21 cellular contexts compared by ENCODE assay signal in the genomic region with DNA sequence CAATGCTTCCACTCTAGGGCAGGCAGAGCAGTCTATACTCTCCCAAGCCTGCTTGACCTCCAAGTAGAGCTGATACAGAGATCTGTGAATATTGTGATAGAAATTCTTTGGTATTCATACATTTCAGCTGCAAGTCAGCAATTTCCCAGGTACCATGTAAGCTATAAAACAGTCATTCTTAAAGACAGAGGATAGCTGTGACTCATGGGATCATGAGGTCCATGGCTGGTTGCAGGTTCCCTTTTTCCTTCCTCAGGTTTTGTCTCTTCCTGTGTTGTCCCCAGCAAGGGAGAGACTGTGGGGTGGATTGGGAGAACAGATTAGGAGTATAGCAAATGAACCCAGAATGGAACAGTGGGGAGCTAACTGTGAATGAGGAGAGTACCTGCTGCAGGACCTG. TPM values are rescaled to one million over a fixed set of nuclear protein-coding genes. Genes with fewer than 3 reads are reported as not detected.
DNase-seq lines count a peak whose midpoint lies in the region; ATAC-seq and TF ChIP-seq lines count a peak whose summit lies in the region.
"Had no signal": no experiment of that assay in that cellular context is flagged by ENCODE, and none has a peak within 500 bp of the region (broad histone marks: within the 10 kb centered on the region; RNA-seq: fewer than 3 reads in every experiment).

No MANE protein-coding gene starts in this region.

- H3K36me3 ChIP-seq in PC-3 (ENCODE audit: low read depth, low read length) (peaks cover 32% of the 10 kb centered on the region), ovary (no peaks in the 10 kb centered on the region), gastroesophageal sphincter (peaks cover 0 to 75% of the 10 kb centered on the region in 2 donors)

- H3K9me3 ChIP-seq in PC-3 (ENCODE audit: low read length) (no peaks in the 10 kb centered on the region), ovary (no peaks in the 10 kb centered on the region), gastroesophageal sphincter (no peaks in the 10 kb centered on the region)
- H3K9me3 ChIP-seq: left lung had no signal

- no peak overlapping the region for H3K9ac ChIP-seq in PC-3 (ENCODE audit: low read length)

- H3K4me3 ChIP-seq in PC-3 (ENCODE audit: low read length) (no peak overlapping the region), epithelial cell of esophagus (ENCODE audit: low read length) (no peak overlapping the region), ovary (no peak overlapping the region), gastroesophageal sphincter (no peak overlapping the region)
- H3K4me3 ChIP-seq: left lung had no signal

- peak overlapping the region; percentile 12 for H3K27ac Mint-ChIP-seq in stimulated activated naive CD8-positive, alpha-beta T cell treated with anti-CD3 and anti-CD28 coated beads, Interleukin-15, Interleukin-2, amounts not matched to agents 100 ng/mL and 50 ng/mL, for 24 hours
- no peak overlapping the region for H3K27ac Mint-ChIP-seq in stimulated activated naive CD8-positive, alpha-beta T cell treated with anti-CD3 and anti-CD28 coated beads, Interleukin-15, amount 100 ng/mL, for 72 hours
- H3K27ac Mint-ChIP-seq: activated CD8-positive, alpha-beta memory T cell treated with anti-CD3 and anti-CD28 coated beads, Interleukin-2, amount 10 ng/mL, durations not matched to agents 7 days and 5 days; CD8-positive, alpha-beta T cell; IgD-negative memory B cell; mesothelial cell of epicardium; nephron had no signal

- H3K4me3 Mint-ChIP-seq in stimulated activated naive CD8-positive, alpha-beta T cell treated with anti-CD3 and anti-CD28 coated beads, Interleukin-15, Interleukin-2, amounts not matched to agents 100 ng/mL and 50 ng/mL, for 24 hours, result no peak overlapping the region
- H3K4me3 Mint-ChIP-seq in stimulated activated naive CD8-positive, alpha-beta T cell treated with anti-CD3 and anti-CD28 coated beads, Interleukin-15, amount 100 ng/mL, for 72 hours, result no peak overlapping the region
- H3K4me3 Mint-ChIP-seq: activated CD8-positive, alpha-beta memory T cell treated with anti-CD3 and anti-CD28 coated beads, Interleukin-2, amount 10 ng/mL, durations not matched to agents 7 days and 5 days; CD8-positive, alpha-beta T cell; IgD-negative memory B cell; mesothelial cell of epicardium; nephron had no signal

- H3K4me1 Mint-ChIP-seq in stimulated activated naive CD8-positive, alpha-beta T cell treated with anti-CD3 and anti-CD28 coated beads, Interleukin-15, Interleukin-2, amounts not matched to agents 100 ng/mL and 50 ng/mL, for 24 hours (ENCODE audit: low read depth), result peaks cover 15% of the 10 kb centered on the region
- H3K4me1 Mint-ChIP-seq in stimulated activated naive CD8-positive, alpha-beta T cell treated with anti-CD3 and anti-CD28 coated beads, Interleukin-15, amount 100 ng/mL, for 72 hours, result peaks cover 38% of the 10 kb centered on the region

- H3K27me3 Mint-ChIP-seq in stimulated activated naive CD8-positive, alpha-beta T cell treated with anti-CD3 and anti-CD28 coated beads, Interleukin-15, Interleukin-2, amounts not matched to agents 100 ng/mL and 50 ng/mL, for 24 hours, result no peaks in the 10 kb centered on the region
- no peaks in the 10 kb centered on the region for H3K27me3 Mint-ChIP-seq in stimulated activated naive CD8-positive, alpha-beta T cell treated with anti-CD3 and anti-CD28 coated beads, Interleukin-15, amount 100 ng/mL, for 72 hours
- H3K27me3 Mint-ChIP-seq: activated CD8-positive, alpha-beta memory T cell treated with anti-CD3 and anti-CD28 coated beads, Interleukin-2, amount 10 ng/mL, durations not matched to agents 7 days and 5 days; IgD-negative memory B cell had no signal

- no peaks in the 10 kb centered on the region for H3F3A ChIP-seq in PC-3 (ENCODE audit: low read length, unreplicated experiment)

- CTCF ChIA-PET in PC-3 (lab: Charles Lee), result no interaction called here

- no peaks in the 10 kb centered on the region for H3K9me2 ChIP-seq in PC-3 (replicated peaks; ENCODE audit: low read length)

- DNase-seq in stimulated activated naive CD8-positive, alpha-beta T cell treated with anti-CD3 and anti-CD28 coated beads, Interleukin-15, amount 100 ng/mL, for 72 hours, result no peak
- DNase-seq in PC-3 (no peak), epithelial cell of esophagus (ENCODE audit: low read depth) (peak; percentile 36), ovary (no peak)
- DNase-seq: activated CD8-positive, alpha-beta memory T cell treated with anti-CD3 and anti-CD28 coated beads, Interleukin-2, amount 10 ng/mL, durations not matched to agents 7 days and 5 days; amniotic stem cell; CD8-positive, alpha-beta T cell; DMS53; H7; head of caudate nucleus; left lung; MM.1S; stimulated activated CD4-positive, alpha-beta T cell treated with anti-CD3 and anti-CD28 coated beads, Interleukin-15, amount 100 ng/mL, for 24 hours had no signal

- peaks cover 48% of the 10 kb centered on the region for H3K36me3 Mint-ChIP-seq in stimulated activated naive CD8-positive, alpha-beta T cell treated with anti-CD3 and anti-CD28 coated beads, Interleukin-15, Interleukin-2, amounts not matched to agents 100 ng/mL and 50 ng/mL, for 24 hours (ENCODE audit: low read depth)

- TF ChIP-seq EP300 in ovary (IDR thresholded peaks at IDR 0.05), result no peak
- TF ChIP-seq EP300 in gastroesophageal sphincter (IDR thresholded peaks at IDR 0.05), result no peak

- TF ChIP-seq CTCF in PC-3 (conservative IDR thresholded peaks at IDR 0.05; ENCODE audit: low read depth, low read length) (no peak), epithelial cell of esophagus (IDR thresholded peaks at IDR 0.05; ENCODE audit: insufficient read depth, low read depth, low read length, missing control alignments) (no peak), ovary (IDR thresholded peaks at IDR 0.05) (no peak), gastroesophageal sphincter (IDR thresholded peaks at IDR 0.05) (no peak)

- H3K27me3 ChIP-seq in PC-3 (ENCODE audit: low read length), result no peaks in the 10 kb centered on the region
- no peaks in the 10 kb centered on the region for H3K27me3 ChIP-seq in ovary
- no peaks in the 10 kb centered on the region for H3K27me3 ChIP-seq in gastroesophageal sphincter
- H3K27me3 ChIP-seq: left lung had no signal

- H3K27ac ChIP-seq in PC-3 (ENCODE audit: low read length) (no peak overlapping the region), ovary (no peak overlapping the region), gastroesophageal sphincter (no peak overlapping the region)
- H3K27ac ChIP-seq: left lung had no signal

- peaks cover 8% of the 10 kb centered on the region for H3K79me2 ChIP-seq in PC-3 (ENCODE audit: low read length)

- H3K4me1 ChIP-seq in PC-3 (ENCODE audit: insufficient read depth, low read length), result peaks cover 8% of the 10 kb centered on the region
- peaks cover 3% of the 10 kb centered on the region for H3K4me1 ChIP-seq in ovary (ENCODE audit: insufficient read depth)
- peaks cover 3 to 21% (median 6%) of the 10 kb centered on the region in 3 donors for H3K4me1 ChIP-seq in gastroesophageal sphincter

- no peak overlapping the region for H3K4me2 ChIP-seq in PC-3 (ENCODE audit: low read length)

- intact Hi-C loops in PC-3 (cut with micrococcal nuclease), result no loop called here
- intact Hi-C loops in ovary (cut with DNase I), result loop anchor here in 2 of 4 donors (5.0 to 10.0 kb wide), 2 partner anchors 110 to 463 kb away; partner anchors contain the start of gene QRICH1 (in 1 of the 2)

- H4K20me1 ChIP-seq in PC-3 (ENCODE audit: low read length), result no peaks in the 10 kb centered on the region

- no peak for ATAC-seq in stimulated activated naive CD8-positive, alpha-beta T cell treated with anti-CD3 and anti-CD28 coated beads, Interleukin-15, amount 100 ng/mL, for 72 hours
- ATAC-seq in PC-3 (peak; percentile 7; the same call in 1 of the 2 replicates), gastroesophageal sphincter (no peak), HG03442 (IDR thresholded peaks at IDR 0.05; ENCODE audit: unreplicated experiment) (no peak)
- ATAC-seq: activated CD4-positive, CD25-positive, alpha-beta regulatory T cell treated with anti-CD3 and anti-CD28 coated beads, Interleukin-2, amount 50 U/mL, for 24 hours; activated CD8-positive, alpha-beta memory T cell treated with anti-CD3 and anti-CD28 coated beads, Interleukin-2, amount 10 ng/mL, durations not matched to agents 7 days and 5 days; CD8-positive, alpha-beta T cell; left lung; sciatic nerve had no signal

- POLR2A ChIA-PET in PC-3 (lab: Charles Lee; ENCODE audit: unreplicated experiment), result interaction anchor here (0.6 kb wide), 1 partner anchor 267 kb away, joined by 3 read pairs; the partner anchor contains the start of gene IP6K2

- no peaks in the 10 kb centered on the region for H3K9me3 Mint-ChIP-seq in stimulated activated naive CD8-positive, alpha-beta T cell treated with anti-CD3 and anti-CD28 coated beads, Interleukin-15, Interleukin-2, amounts not matched to agents 100 ng/mL and 50 ng/mL, for 24 hours
- no peaks in the 10 kb centered on the region for H3K9me3 Mint-ChIP-seq in stimulated activated naive CD8-positive, alpha-beta T cell treated with anti-CD3 and anti-CD28 coated beads, Interleukin-15, amount 100 ng/mL, for 72 hours
- H3K9me3 Mint-ChIP-seq: CD8-positive, alpha-beta T cell; IgD-negative memory B cell; mesothelial cell of epicardium; nephron had no signal

- TF ChIP-seq POLR2A in ovary (IDR thresholded peaks at IDR 0.05) (no peak), gastroesophageal sphincter (IDR thresholded peaks at IDR 0.05) (no peak)

- no peak overlapping the region for H2AFZ ChIP-seq in PC-3 (ENCODE audit: low read length)

- BruUV-seq in PC-3 (replicated peaks; lab: Mats Ljungman, UMichigan), result no TSS peak

RNA-seq across cellular contexts. Expression of gene P4HTM, which starts 5.4 kb away (rescaled TPM):
- 44.5 and 50.1 TPM in 2 replicates for total RNA-seq in PC-3 (2014; rRNA removed)
- 100 to 1,000 TPM in 1 of 7 donors, 10 to 100 TPM in 6; 31.5 to 125 (median 46.5) TPM for total RNA-seq in ovary
- polyA plus RNA-seq in ovary, result 10 to 100 TPM; 16.6 to 33.5 TPM
- total RNA-seq in gastroesophageal sphincter, result 10 to 100 TPM; 29.1 to 38.9 (median 35.2) TPM

RNA-seq across cellular contexts. Expression of gene WDR6, which starts 22.5 kb away (rescaled TPM):
- total RNA-seq in PC-3 (2014; rRNA removed) (92.7 and 117 TPM in 2 replicates), ovary (100 to 1,000 TPM; 116 to 289 (median 230) TPM), gastroesophageal sphincter (100 to 1,000 TPM in 2 of 4 donors, 10 to 100 TPM in 2; 61.5 to 110 (median 99.0) TPM)
- 100 to 1,000 TPM; 109 to 196 TPM for polyA plus RNA-seq in ovary

RNA-seq across cellular contexts. Expression of gene DALRD3, which starts 33.7 kb away (rescaled TPM):
- total RNA-seq in PC-3 (2014; rRNA removed), result 37.2 and 43.3 TPM in 2 replicates
- 10 to 100 TPM; 21.1 to 74.9 (median 27.5) TPM for total RNA-seq in ovary
- 10 to 100 TPM; 23.0 to 33.1 TPM for polyA plus RNA-seq in ovary
- 10 to 100 TPM; 11.8 to 29.0 (median 24.6) TPM for total RNA-seq in gastroesophageal sphincter

RNA-seq across cellular contexts. Expression of gene NDUFAF3, which starts 37.3 kb away (rescaled TPM):
- 191 and 211 TPM in 2 replicates for total RNA-seq in PC-3 (2014; rRNA removed)
- 100 to 1,000 TPM in 3 of 7 donors, 10 to 100 TPM in 4; 77.4 to 132 (median 96.3) TPM for total RNA-seq in ovary
- 10 to 100 TPM; 43.2 to 72.6 TPM for polyA plus RNA-seq in ovary
- total RNA-seq in gastroesophageal sphincter, result 100 to 1,000 TPM in 3 of 4 donors, 10 to 100 TPM in 1; 79.4 to 131 (median 105) TPM

RNA-seq across cellular contexts. Expression of gene IMPDH2, which starts 44.5 kb away (rescaled TPM):
- total RNA-seq in PC-3 (2014; rRNA removed) (532 and 576 TPM in 2 replicates), ovary (100 to 1,000 TPM; 264 to 523 (median 420) TPM), gastroesophageal sphincter (100 to 1,000 TPM in 3 of 4 donors, 10 to 100 TPM in 1; 89.8 to 179 (median 118) TPM)
- polyA plus RNA-seq in ovary, result 100 to 1,000 TPM; 295 to 381 TPM
